8 cellular contexts compared by ENCODE assay signal in the genomic region with DNA sequence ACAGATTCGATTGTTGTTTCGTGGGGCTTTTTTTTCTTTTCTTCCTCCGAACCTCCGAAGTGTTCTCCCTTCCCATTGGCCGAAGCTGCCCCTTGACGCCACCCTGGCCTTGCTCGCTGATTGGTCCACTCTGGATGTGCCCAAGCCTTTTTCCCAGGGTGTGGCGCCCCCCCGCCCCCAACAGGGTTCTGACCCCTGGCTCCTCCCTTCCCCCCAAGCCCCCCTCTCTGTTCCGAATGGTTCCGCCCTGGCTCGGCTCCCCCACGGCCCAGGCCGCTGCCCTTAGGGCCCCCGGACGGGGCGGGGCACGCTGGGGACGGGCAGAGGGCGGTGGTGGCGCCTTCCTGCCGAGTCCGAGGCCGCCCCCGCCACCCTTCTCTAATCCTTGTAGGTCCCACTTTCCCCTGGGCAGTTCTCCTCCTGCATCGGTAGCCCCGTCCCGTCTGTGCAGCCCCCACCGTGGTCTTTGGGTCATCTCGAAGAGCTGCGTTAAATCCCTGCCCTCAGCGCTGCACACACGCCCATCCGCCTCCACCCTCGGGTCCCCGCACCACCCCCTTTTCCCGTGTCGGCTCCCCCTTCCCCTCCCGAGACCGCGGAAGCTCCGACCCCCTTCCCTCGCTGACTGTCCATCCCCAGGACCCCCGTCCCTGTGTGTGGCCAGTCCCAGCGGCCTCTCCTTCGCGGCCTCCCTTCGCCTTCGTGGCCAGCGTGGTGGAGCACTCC. TPM values are rescaled to one million over a fixed set of nuclear protein-coding genes. Genes with fewer than 3 reads are reported as not detected.
DNase-seq lines count a peak whose midpoint lies in the region; ATAC-seq, FAIRE-seq and TF ChIP-seq lines count a peak whose summit lies in the region.

No MANE protein-coding gene starts in this region.

- H3K79me2 ChIP-seq in H9 (ENCODE audit: insufficient read depth, low read length): no peaks in the 10 kb centered on the region
- no peaks in the 10 kb centered on the region for H3K79me2 ChIP-seq in Loucy (ENCODE audit: insufficient read depth, low read length)
- no peaks in the 10 kb centered on the region for H3K79me2 ChIP-seq in GM12878 (ENCODE audit: control insufficient read depth, insufficient read depth, low read length)

- H2BK20ac ChIP-seq in H9 (ENCODE audit: low read depth, low read length, poor library complexity, severe bottlenecking): no peak overlapping the region

- 0 out of 2 replicates have a peak, but pooled peaks cover 2% of the 10 kb centered on the region for H3K4me1 ChIP-seq in H9 (ENCODE audit: insufficient read depth, low read length)
- no peaks in the 10 kb centered on the region for H3K4me1 ChIP-seq in Loucy (ENCODE audit: insufficient read depth, low read length, poor library complexity, severe bottlenecking)
- no peaks in the 10 kb centered on the region for H3K4me1 ChIP-seq in GM12878 (ENCODE audit: control insufficient read depth, insufficient read depth, low read length)
- H3K4me1 ChIP-seq in rectal smooth muscle tissue (ENCODE audit: control insufficient read depth, insufficient read depth, low read length): no peaks in the 10 kb centered on the region

- H3K4ac ChIP-seq in H9 (ENCODE audit: low read depth, low read length): no peak overlapping the region

- H2BK15ac ChIP-seq in H9 (ENCODE audit: low read depth, low read length): no peak overlapping the region

- H3K79me1 ChIP-seq in H9 (ENCODE audit: insufficient read depth, low read depth, low read length, poor library complexity, severe bottlenecking): no peaks in the 10 kb centered on the region

- no peaks in the 10 kb centered on the region for H3F3A ChIP-seq in Loucy (ENCODE audit: low read depth)

- H3K27ac ChIP-seq in H9 (ENCODE audit: insufficient read length, low read depth, low read length) (no peak overlapping the region), GM12878 (ENCODE audit: control insufficient read depth, insufficient read depth) (peak overlapping the region; percentile 65; the same call in 1 of the 2 replicates), rectal smooth muscle tissue (ENCODE audit: low read depth, low read length) (peak overlapping the region; percentile 79)

- peak overlapping the region; percentile 86 to 98 for H3K4me3 Mint-ChIP-seq in H9
- H3K4me3 Mint-ChIP-seq in T-helper 1 cell treated with Interleukin-12 subunit alpha and Interleukin-12 subunit beta and Interleukin-4 antibody, amounts not matched to agents 30 μg/mL and 1 μg/mL, for 36 hours: peak overlapping the region; percentile 83

- no peak overlapping the region for H4K5ac ChIP-seq in H9 (ENCODE audit: insufficient read length, low read depth, low read length)

- TF ChIP-seq POLR2A in GM12878 (IDR thresholded peaks at IDR 0.05; ENCODE audit: low read depth, low read length): peak; percentile 49; the same call in 1 of the 2 replicates

- RAD21 ChIA-PET in GM12878 (lab: Charles Lee; ENCODE audit: unreplicated experiment): interaction anchor here (1.3 to 1.8 kb wide), 3 partner anchors 30 to 150 kb away, joined by 3 to 7 read pairs (median 5); no protein-coding TSS in a partner anchor

- H3K9ac ChIP-seq in H9 (ENCODE audit: extremely low read depth, insufficient read length, low read length) (peak overlapping the region; percentile 93), Loucy (ENCODE audit: low read depth, low read length, poor library complexity, severe bottlenecking) (peak overlapping the region; percentile 89), GM12878 (ENCODE audit: control insufficient read depth, insufficient read depth, low read length) (peak overlapping the region; percentile 60), rectal smooth muscle tissue (ENCODE audit: low read length) (peak overlapping the region; percentile 30)

- peak overlapping the region; percentile 86 for H3K4me3 ChIP-seq in Loucy (ENCODE audit: low read length, poor library complexity, severe bottlenecking)
- peak overlapping the region; percentile 67; the same call in 1 of the 2 replicates for H3K4me3 ChIP-seq in GM12878
- peak overlapping the region; percentile 75 for H3K4me3 ChIP-seq in rectal smooth muscle tissue (ENCODE audit: low read length)

- POLR2A ChIA-PET in GM12878 (lab: Charles Lee): interaction anchor here (1.1 to 1.5 kb wide), 4 partner anchors 26 to 94 kb away, joined by 4 to 9 read pairs (median 4); partner anchors contain the start of gene UTP14A

- no CpG with 5 or more reads among the region's 50 CpGs for WGBS in H9 (ENCODE audit: extremely low coverage, insufficient read length, low lambda C conversion rate)
- WGBS in GM12878 (ENCODE audit: insufficient coverage, insufficient replicate concordance, low lambda C conversion rate, missing lambda C conversion rate): 34% methylated on average over 28 of the region's 50 CpGs

- no peak overlapping the region for H2AFZ ChIP-seq in H9 (ENCODE audit: low read length)
- peak overlapping the region; percentile 84; the same call in 1 of the 2 replicates for H2AFZ ChIP-seq in Loucy (ENCODE audit: low read length)
- peak overlapping the region; percentile 81 for H2AFZ ChIP-seq in GM12878 (ENCODE audit: control insufficient read depth, low read depth, low read length)

- H3K9me3 Mint-ChIP-seq in H9: peaks cover 0 to 68% of the 10 kb centered on the region in 2 experiments; a peak in 2 of 5 replicates
- H3K9me3 Mint-ChIP-seq in T-helper 1 cell treated with Interleukin-12 subunit alpha and Interleukin-12 subunit beta and Interleukin-4 antibody, amounts not matched to agents 30 μg/mL and 1 μg/mL, for 36 hours: no peaks in the 10 kb centered on the region

- no peak overlapping the region for H4K8ac ChIP-seq in H9 (replicated peaks; ENCODE audit: insufficient read length, low read depth, low read length)

- peak overlapping the region; percentile 92 to 97 (median 96) for H3K27ac Mint-ChIP-seq in H9
- H3K27ac Mint-ChIP-seq in T-helper 1 cell treated with Interleukin-12 subunit alpha and Interleukin-12 subunit beta and Interleukin-4 antibody, amounts not matched to agents 30 μg/mL and 1 μg/mL, for 36 hours: peak overlapping the region; percentile 93

- H4K91ac ChIP-seq in H9 (ENCODE audit: insufficient read length, low read depth, low read length): no peak overlapping the region

- H2BK120ac ChIP-seq in H9 (ENCODE audit: low read depth, low read length, poor library complexity, severe bottlenecking): no peak overlapping the region

- no peak for TF ChIP-seq EP300 in GM12878 (IDR thresholded peaks at IDR 0.05; ENCODE audit: borderline replicate concordance in 1 of 2, control insufficient read depth in 1 of 2, low read depth in 2 of 2, low read length in 2 of 2)

- H2BK12ac ChIP-seq in H9 (ENCODE audit: insufficient read length, low read depth, low read length): no peak overlapping the region

- peaks cover 16 to 34% (median 26%) of the 10 kb centered on the region in 3 experiments; a peak in 6 of 7 replicates for H3K36me3 Mint-ChIP-seq in H9 (ENCODE audit: insufficient read depth in 1 of 3, low read depth in 3 of 3)
- H3K36me3 Mint-ChIP-seq in T-helper 1 cell treated with Interleukin-12 subunit alpha and Interleukin-12 subunit beta and Interleukin-4 antibody, amounts not matched to agents 30 μg/mL and 1 μg/mL, for 36 hours (ENCODE audit: low read depth): peaks cover 5% of the 10 kb centered on the region

- H3K27me3 ChIP-seq in H9 (ENCODE audit: insufficient read depth, low read length): peaks cover 33% of the 10 kb centered on the region
- H3K27me3 ChIP-seq in Loucy (ENCODE audit: insufficient read depth, low read length, poor library complexity, severe bottlenecking): no peaks in the 10 kb centered on the region
- H3K27me3 ChIP-seq in GM12878 (replicated peaks in 1 of 2; ENCODE audit: control insufficient read depth in 2 of 2, insufficient read depth in 2 of 2, low read length in 1 of 2): no peaks in the 10 kb centered on the region
- no peaks in the 10 kb centered on the region for H3K27me3 ChIP-seq in rectal smooth muscle tissue (ENCODE audit: control insufficient read depth, insufficient read depth, low read length)

- H3K4me2 ChIP-seq in H9 (ENCODE audit: insufficient read depth, insufficient read length, low read length): peak overlapping the region; percentile 82
- peak overlapping the region; percentile 69 for H3K4me2 ChIP-seq in Loucy (ENCODE audit: low read depth, low read length, poor library complexity, severe bottlenecking)
- H3K4me2 ChIP-seq in GM12878 (ENCODE audit: control insufficient read depth, insufficient read depth): peak overlapping the region; percentile 42; the same call in 1 of the 2 replicates

- no peak for TF ChIP-seq RAD21 in GM12878 (IDR thresholded peaks at IDR 0.05; ENCODE audit: insufficient read depth, low read depth, low read length)

- peaks cover 3% of the 10 kb centered on the region for H3K23me2 ChIP-seq in H9 (ENCODE audit: insufficient read length, low read depth, low read length, poor library complexity, severe bottlenecking)

- TF ChIP-seq CTCF in H9 (conservative IDR thresholded peaks at IDR 0.05) (no peak), Loucy (conservative IDR thresholded peaks at IDR 0.05; ENCODE audit: low read length) (no peak), GM12878 (IDR thresholded peaks at IDR 0.05 in 2 of 3, conservative IDR thresholded peaks at IDR 0.05 in 1 of 3; ENCODE audit: control insufficient read depth in 2 of 3, extremely low read depth in 1 of 3, insufficient read depth in 1 of 3, low read depth in 3 of 3, low read length in 3 of 3) (no peak)

- ATAC-seq in GM12878: peak; percentile 89

- peak; percentile 49 for FAIRE-seq in GM12878 (lab: Jason Lieb, UNC)

- H3K36me3 ChIP-seq in Loucy (ENCODE audit: insufficient read depth, low read length) (peaks cover 6% of the 10 kb centered on the region; the same call in 1 of the 2 replicates), GM12878 (ENCODE audit: control insufficient read depth in 2 of 2, insufficient read depth in 2 of 2, low read length in 1 of 2) (no peaks in the 10 kb centered on the region), rectal smooth muscle tissue (ENCODE audit: control insufficient read depth, insufficient read depth, low read length) (peaks cover 2% of the 10 kb centered on the region)

- H3K18ac ChIP-seq in H9 (ENCODE audit: insufficient read length, low read depth, low read length): peak overlapping the region; percentile 68

- SMC1A ChIA-PET in GM12878 (lab: Charles Lee; ENCODE audit: uncharacterized antibody, unreplicated experiment): interaction anchor here (0.6 to 1.0 kb wide), 3 partner anchors 30 to 129 kb away, joined by 3 to 4 read pairs (median 4); no protein-coding TSS in a partner anchor

- no peak overlapping the region for H3K56ac ChIP-seq in H9 (ENCODE audit: insufficient read length, low read depth, low read length)

- BruUV-seq in GM12878 (replicated peaks; lab: Mats Ljungman, UMichigan): no TSS peak

- H3K9me2 ChIP-seq in Loucy (replicated peaks; ENCODE audit: low read depth, low read length): no peaks in the 10 kb centered on the region

- in situ Hi-C loops in GM12878 (cut with MboI): no loop called here

- intact Hi-C loops in GM12878 (cut with micrococcal nuclease; ENCODE audit: unreplicated experiment): loop anchor here (1.0 to 10.0 kb wide), 2 partner anchors 51 to 243 kb away; partner anchors contain the start of genes BCORL1 and RAB33A

- no peak overlapping the region for H3T11ph ChIP-seq in H9 (ENCODE audit: low read length)

- CTCF ChIA-PET in GM12878 (lab: Yijun Ruan, JAX): interaction anchor here (0.6 to 2.0 kb wide), 4 partner anchors 11 to 326 kb away, joined by 3 to 7 read pairs (median 3); partner anchors contain the start of gene RAB33A

- H3K27me3 Mint-ChIP-seq in H9 (ENCODE audit: low read depth): peaks cover 39% of the 10 kb centered on the region
- H3K27me3 Mint-ChIP-seq in T-helper 1 cell treated with Interleukin-12 subunit alpha and Interleukin-12 subunit beta and Interleukin-4 antibody, amounts not matched to agents 30 μg/mL and 1 μg/mL, for 36 hours (ENCODE audit: low read depth): peaks cover 17% of the 10 kb centered on the region

- H3K9me3 ChIP-seq in H9 (ENCODE audit: control insufficient read depth, low read depth, low read length): peaks cover 13% of the 10 kb centered on the region
- H3K9me3 ChIP-seq in Loucy (ENCODE audit: insufficient read depth, low read depth, low read length): no peaks in the 10 kb centered on the region
- no peaks in the 10 kb centered on the region; the same call in 2 of the 3 replicates for H3K9me3 ChIP-seq in GM12878 (replicated peaks; ENCODE audit: control insufficient read depth, insufficient read depth, low read length)

- DNase-seq in GM04503 (ENCODE audit: low read depth) (peak; percentile 68), H9 (peak; percentile 93), GM12878 (ENCODE audit: low read depth, low spot score) (peak; percentile 55), hypothalamus (lab: John Stamatoyannopoulos, UW) (peak; percentile 29 to 92 (median 77)), SKM-1 treated with dmso at 0.1 percent for 144 hours (lab: John Stamatoyannopoulos, UW; ENCODE audit: unreplicated experiment) (no peak)

- no peak overlapping the region for H3K14ac ChIP-seq in H9 (ENCODE audit: insufficient read depth, low read length)

- H4K20me1 ChIP-seq in H9 (ENCODE audit: control insufficient read depth, insufficient read depth, insufficient read length) (no peaks in the 10 kb centered on the region), Loucy (ENCODE audit: insufficient read depth, low read length, poor library complexity, severe bottlenecking) (no peaks in the 10 kb centered on the region), GM12878 (ENCODE audit: control insufficient read depth, insufficient read depth) (no peaks in the 10 kb centered on the region)

- no peak overlapping the region for H2BK5ac ChIP-seq in H9 (ENCODE audit: insufficient read length, low read length)

- H3K23ac ChIP-seq in H9 (ENCODE audit: insufficient read length, low read depth, low read length): no peak overlapping the region

- H3K4me1 Mint-ChIP-seq in H9: peaks cover 6 to 14% of the 10 kb centered on the region in 2 experiments
- H3K4me1 Mint-ChIP-seq in T-helper 1 cell treated with Interleukin-12 subunit alpha and Interleukin-12 subunit beta and Interleukin-4 antibody, amounts not matched to agents 30 μg/mL and 1 μg/mL, for 36 hours (ENCODE audit: low read depth): peaks cover 4% of the 10 kb centered on the region

- no peak overlapping the region for H2AK5ac ChIP-seq in H9 (ENCODE audit: insufficient read length, low read length)

RNA-seq across cellular contexts. Expression of gene UTP14A, which starts 25.6 kb away (rescaled TPM):
- total RNA-seq in H9 (2021) (37.0 and 39.0 TPM in 2 replicates), GM12878 (2014; rRNA removed) (25.9 and 28.4 TPM in 2 replicates), GM12878 (2014; rRNA removed; fragmentation: Illumina TruSeq; extraction: Trizol) (44.7 and 46.7 TPM in 2 replicates), GM12878 (2021) (31.5 and 32.5 TPM in 2 replicates)
- total RNA-seq in GM12878 (2013; cell fraction: nucleolus; rRNA removed): 13.8 and 16.3 TPM in 2 replicates
- 15.4 TPM for polyA plus RNA-seq in GM12878 (2011; ENCODE audit: low read depth)
- polyA plus RNA-seq in GM12878 (2011; rRNA removed) (23.2 and 29.7 TPM in 2 replicates), GM12878 (2014; fragmentation: Illumina TruSeq; extraction: Trizol) (45.6 and 49.8 TPM in 2 replicates), GM12878 (2014; fragmentation: Nextera tagmentation; extraction: Ambion mirVana) (10 to 100 TPM; 16.9 to 25.4 TPM), GM12878 (2014; rRNA removed) (26.4 and 30.4 TPM in 2 replicates), GM12878 (2016; fragmentation: Nextera tagmentation; extraction: Ambion mirVana) (10 to 100 TPM; 32.5 to 32.8 TPM)
- polyA plus RNA-seq in GM12878 (2011; cell fraction: cytosol; rRNA removed): 12.5 and 13.6 TPM in 2 replicates
- polyA plus RNA-seq in GM12878 (2011; cell fraction: nucleus; rRNA removed): 13.5 and 20.6 TPM in 2 replicates
- polyA plus RNA-seq in GM12878 (2012): 15.7 and 21.1 TPM in 2 replicates
- 11.1 and 15.4 TPM in 2 replicates for polyA minus RNA-seq in GM12878 (2011; rRNA and poly(A)+ RNA removed)
- 8.2 and 8.3 TPM in 2 replicates for polyA minus RNA-seq in GM12878 (2011; cell fraction: cytosol; rRNA and poly(A)+ RNA removed)
- polyA minus RNA-seq in GM12878 (2011; cell fraction: nucleus; rRNA and poly(A)+ RNA removed): 2.2 and 5.6 TPM in 2 replicates

RNA-seq across cellular contexts. Expression of gene BCORL1, which starts 50.9 kb away (rescaled TPM):
- total RNA-seq in H9 (2021) (6.1 TPM in 2 replicates), GM12878 (2014; rRNA removed) (0.51 and 0.76 TPM in 2 replicates), GM12878 (2014; rRNA removed; fragmentation: Illumina TruSeq; extraction: Trizol) (0.63 and 0.64 TPM in 2 replicates), GM12878 (2021) (6.1 and 7.2 TPM in 2 replicates)
- 4.6 and 5.5 TPM in 2 replicates for total RNA-seq in GM12878 (2013; cell fraction: nucleolus; rRNA removed)
- 0.55 TPM for polyA plus RNA-seq in GM12878 (2011; ENCODE audit: low read depth)
- polyA plus RNA-seq in GM12878 (2011; rRNA removed) (0.14 and 0.27 TPM in 2 replicates), GM12878 (2014; fragmentation: Illumina TruSeq; extraction: Trizol) (2.3 and 2.9 TPM in 2 replicates), GM12878 (2014; fragmentation: Nextera tagmentation; extraction: Ambion mirVana) (under 1 TPM; 0.16 to 0.22 TPM), GM12878 (2014; rRNA removed) (1.3 and 1.6 TPM in 2 replicates), GM12878 (2016; fragmentation: Nextera tagmentation; extraction: Ambion mirVana) (1 to 10 TPM; 1.4 to 1.7 TPM)
- 0.33 and 0.63 TPM in 2 replicates for polyA plus RNA-seq in GM12878 (2011; cell fraction: cytosol; rRNA removed)
- 1.5 and 1.6 TPM in 2 replicates for polyA plus RNA-seq in GM12878 (2011; cell fraction: nucleus; rRNA removed)
- polyA plus RNA-seq in GM12878 (2012): 1.9 and 2.3 TPM in 2 replicates
- polyA minus RNA-seq in GM12878 (2011; rRNA and poly(A)+ RNA removed): 0.51 and 1.1 TPM in 2 replicates
- 1.0 and 1.6 TPM in 2 replicates for polyA minus RNA-seq in GM12878 (2011; cell fraction: cytosol; rRNA and poly(A)+ RNA removed)
- polyA minus RNA-seq in GM12878 (2011; cell fraction: nucleus; rRNA and poly(A)+ RNA removed): 0.85 and 1.4 TPM in 2 replicates

Comparison
In these comparisons a context has a peak if more than half of its experiments do, and no peak if none do; other contexts are left out.
1. H3K9ac ChIP-seq: peak in every context shown above with its lines; median percentile 93 in H9; 89 in Loucy; 60 in GM12878; 30 in rectal smooth muscle tissue.